Comparison of ENCODE assay signal across 20 cellular contexts in genomic region chr7:1402110-1402790, GRCh38. TPM values are rescaled to one million over a fixed set of nuclear protein-coding genes. Genes with fewer than 3 reads are reported as not detected.
DNase-seq lines count a peak whose midpoint lies in the region; ATAC-seq, FAIRE-seq and TF ChIP-seq lines count a peak whose summit lies in the region.
"Had no signal": no experiment of that assay in that cellular context is flagged by ENCODE, and none has a peak within 500 bp of the region (broad histone marks: within the 10 kb centered on the region; RNA-seq: fewer than 3 reads in every experiment).

No MANE protein-coding gene starts in this region.

- H3K4me3 ChIP-seq in SK-N-SH (ENCODE audit: low read depth in 2 of 2, low read length in 1 of 2) (no peak overlapping the region), HEK293 (ENCODE audit: low read depth, low read length) (no peak overlapping the region), K562 (no peak overlapping the region), osteoblast (ENCODE audit: insufficient read depth, low read length) (no peak overlapping the region)
- H3K4me3 ChIP-seq: BLaER1 treated with 17β-estradiol and CSF1 and Interleukin-3, amounts not matched to agents 10 nM and 100 nM had no signal

- ATAC-seq in SK-N-SH treated with all-trans-retinoic acid at 6 μM for 48 hours (no peak), K562 (no peak)
- no peak for ATAC-seq in activated CD8-positive, alpha-beta T cell treated with anti-CD3 and anti-CD28 coated beads, Interleukin-2, amount 10 ng/mL, durations not matched to agents 7 days and 5 days
- ATAC-seq: CD8-positive, alpha-beta T cell had no signal

- H2AFZ ChIP-seq in SK-N-SH (ENCODE audit: low read depth) = no peak overlapping the region
- H2AFZ ChIP-seq in K562 (ENCODE audit: low read depth, low read length) = no peak overlapping the region
- no peak overlapping the region for H2AFZ ChIP-seq in osteoblast (ENCODE audit: low read length)

- H3K4me1 Mint-ChIP-seq in activated CD8-positive, alpha-beta T cell treated with anti-CD3 and anti-CD28 coated beads, Interleukin-2, amount 10 ng/mL, durations not matched to agents 7 days and 5 days (ENCODE audit: low read depth) = no peaks in the 10 kb centered on the region
- peaks cover 5% of the 10 kb centered on the region for H3K4me1 Mint-ChIP-seq in glutamatergic neuron (ENCODE audit: low read depth, unreplicated experiment)

- H4K20me1 ChIP-seq in SK-N-SH (ENCODE audit: insufficient read depth) = no peaks in the 10 kb centered on the region
- H4K20me1 ChIP-seq in K562 (replicated peaks; ENCODE audit: control insufficient read depth, insufficient read depth, low read length) = peaks cover 2% of the 10 kb centered on the region; the same call in 1 of the 2 replicates
- H4K20me1 ChIP-seq in osteoblast (ENCODE audit: insufficient read depth, low read length) = no peaks in the 10 kb centered on the region

- TF ChIP-seq RAD21 in SK-N-SH (IDR thresholded peaks at IDR 0.05; ENCODE audit: low read length) (no peak), K562 (CRISPR knock-in tag; conservative IDR thresholded peaks at IDR 0.05 in 1 of 2, IDR thresholded peaks at IDR 0.05 in 1 of 2) (no peak)

- H3K27ac ChIP-seq in SK-N-SH (ENCODE audit: low read depth in 2 of 2, low read length in 1 of 2) (no peak overlapping the region), HEK293 (ENCODE audit: extremely low read depth, low read depth, low read length) (no peak overlapping the region), K562 (ENCODE audit: extremely low read depth, low read depth, low read length) (no peak overlapping the region), osteoblast (ENCODE audit: low read depth, low read length) (no peak overlapping the region)
- H3K27ac ChIP-seq: 22Rv1; BLaER1 treated with 17β-estradiol and CSF1 and Interleukin-3, amounts not matched to agents 10 nM and 100 nM; KMS-11 had no signal

- no peak overlapping the region for H3K4me3 Mint-ChIP-seq in activated CD8-positive, alpha-beta T cell treated with anti-CD3 and anti-CD28 coated beads, Interleukin-2, amount 10 ng/mL, durations not matched to agents 7 days and 5 days
- H3K4me3 Mint-ChIP-seq in glutamatergic neuron (ENCODE audit: unreplicated experiment) = no peak overlapping the region
- H3K4me3 Mint-ChIP-seq: B cell; CD8-positive, alpha-beta T cell had no signal

- H3K9ac ChIP-seq in SK-N-SH = no peak overlapping the region
- no peak overlapping the region for H3K9ac ChIP-seq in K562 (ENCODE audit: insufficient read depth in 1 of 2, low read depth in 2 of 2, low read length in 2 of 2)
- H3K9ac ChIP-seq: BLaER1 treated with 17β-estradiol and CSF1 and Interleukin-3, amounts not matched to agents 10 nM and 100 nM; KMS-11 had no signal

- H3K9me3 Mint-ChIP-seq in activated CD8-positive, alpha-beta T cell treated with anti-CD3 and anti-CD28 coated beads, Interleukin-2, amount 10 ng/mL, durations not matched to agents 7 days and 5 days (ENCODE audit: insufficient read depth) = no peaks in the 10 kb centered on the region
- H3K9me3 Mint-ChIP-seq in glutamatergic neuron (ENCODE audit: unreplicated experiment) = no peaks in the 10 kb centered on the region
- H3K9me3 Mint-ChIP-seq: H9 had no signal

- TF ChIP-seq CTCF in SK-N-SH (IDR thresholded peaks at IDR 0.05) (no peak), HEK293 (tag by site-specific recombination; IDR thresholded peaks at IDR 0.05) (no peak), K562 (IDR thresholded peaks at IDR 0.05 in 2 of 3, conservative IDR thresholded peaks at IDR 0.05 in 1 of 3; ENCODE audit: insufficient read depth in 2 of 3, low read depth in 1 of 3, low read length in 3 of 3) (no peak), osteoblast (IDR thresholded peaks at IDR 0.05; ENCODE audit: extremely low read depth, low read depth, low read length) (no peak), glutamatergic neuron (IDR thresholded peaks at IDR 0.05; ENCODE audit: partially characterized antibody, unreplicated experiment) (no peak)

- CTCF ChIA-PET in SK-N-SH (lab: Yijun Ruan, JAX) (interaction anchor here (0.9 to 12.1 kb wide), 8 partner anchors 11 to 209 kb away, joined by 3 to 81 read pairs (median 19); no protein-coding TSS in a partner anchor), HEK293 (lab: Yijun Ruan, JAX) (interaction anchor here (1.0 kb wide), 2 partner anchors 11 to 209 kb away, joined by 3 to 4 read pairs; no protein-coding TSS in a partner anchor), K562 (lab: Yijun Ruan, JAX; ENCODE audit: low intra/inter-chr PET ratio) (no interaction called here)
- CTCF ChIA-PET in activated CD8-positive, alpha-beta T cell treated with anti-CD3 and anti-CD28 coated beads, Interleukin-2, amount 10 ng/mL, durations not matched to agents 7 days and 5 days (lab: Charles Lee) = interaction anchor here (2.6 kb wide), 1 partner anchor 10 kb away, joined by 7 read pairs; no protein-coding TSS in a partner anchor

- H3K4me2 ChIP-seq in SK-N-SH (no peak overlapping the region), K562 (ENCODE audit: insufficient read depth, low read length) (no peak overlapping the region), osteoblast (ENCODE audit: insufficient read depth, low read length) (no peak overlapping the region)
- H3K4me2 ChIP-seq: KMS-11 had no signal

- H3K4me1 ChIP-seq in SK-N-SH (ENCODE audit: control insufficient read depth in 1 of 2, insufficient read depth in 2 of 2, low read depth in 1 of 2, low read length in 1 of 2) (no peaks in the 10 kb centered on the region; a peak in 1 of 4 replicates), HEK293 (ENCODE audit: control insufficient read depth, insufficient read depth, low read length) (peaks cover 6% of the 10 kb centered on the region), K562 (replicated peaks in 1 of 2; ENCODE audit: control insufficient read depth in 2 of 2, insufficient read depth in 2 of 2, low read length in 2 of 2) (peaks cover 3 to 16% of the 10 kb centered on the region in 2 experiments; a peak in 3 of 5 replicates), osteoblast (ENCODE audit: insufficient read depth, low read length) (peaks cover 5% of the 10 kb centered on the region)

- FAIRE-seq in K562 (lab: Jason Lieb, UNC) = no peak
- FAIRE-seq: D721Med, G401.6, GM12891 had no signal

- 49% methylated on average over 12 of the region's 12 CpGs for WGBS in SK-N-SH (ENCODE audit: low lambda C conversion rate)
- WGBS in K562 (ENCODE audit: insufficient coverage, low coverage, missing lambda C conversion rate) = 9% methylated on average over 12 of the region's 12 CpGs

- H3K79me2 ChIP-seq in SK-N-SH (ENCODE audit: insufficient read depth) = no peaks in the 10 kb centered on the region
- no peaks in the 10 kb centered on the region for H3K79me2 ChIP-seq in K562 (ENCODE audit: control insufficient read depth, insufficient read depth, low read length)
- no peaks in the 10 kb centered on the region for H3K79me2 ChIP-seq in osteoblast (ENCODE audit: insufficient read depth, low read length)

- H3K36me3 ChIP-seq in SK-N-SH (replicated peaks in 1 of 2; ENCODE audit: control insufficient read depth in 1 of 2, insufficient read depth in 2 of 2, low read length in 1 of 2) = no peaks in the 10 kb centered on the region
- H3K36me3 ChIP-seq in HEK293 (ENCODE audit: control insufficient read depth in 2 of 2, insufficient read depth in 1 of 2, low read length in 2 of 2) = no peaks in the 10 kb centered on the region
- H3K36me3 ChIP-seq in K562 (ENCODE audit: control insufficient read depth, insufficient read depth, low read length) = no peaks in the 10 kb centered on the region
- H3K36me3 ChIP-seq in osteoblast (ENCODE audit: insufficient read depth, low read length) = no peaks in the 10 kb centered on the region
- H3K36me3 ChIP-seq: BLaER1 treated with 17β-estradiol and CSF1 and Interleukin-3, amounts not matched to agents 10 nM and 100 nM had no signal

- intact Hi-C loops in K562 (cut with micrococcal nuclease) = no loop called here

- in situ Hi-C loops in K562 (cut with MboI) = no loop called here

- H3K27me3 Mint-ChIP-seq in activated CD8-positive, alpha-beta T cell treated with anti-CD3 and anti-CD28 coated beads, Interleukin-2, amount 10 ng/mL, durations not matched to agents 7 days and 5 days (ENCODE audit: low read depth) = peaks cover 31% of the 10 kb centered on the region
- peaks cover 8% of the 10 kb centered on the region for H3K27me3 Mint-ChIP-seq in glutamatergic neuron (ENCODE audit: unreplicated experiment)

- TF ChIP-seq EP300 in SK-N-SH (IDR thresholded peaks at IDR 0.05; ENCODE audit: borderline replicate concordance in 1 of 2, low read depth in 1 of 2, low read length in 1 of 2) (no peak), K562 (IDR thresholded peaks at IDR 0.05; ENCODE audit: low read length) (no peak)

- H3K9me1 ChIP-seq in K562 (ENCODE audit: control insufficient read depth, insufficient read depth, low read length) = no peaks in the 10 kb centered on the region

- H3K27ac Mint-ChIP-seq in activated CD8-positive, alpha-beta T cell treated with anti-CD3 and anti-CD28 coated beads, Interleukin-2, amount 10 ng/mL, durations not matched to agents 7 days and 5 days = no peak overlapping the region
- no peak overlapping the region for H3K27ac Mint-ChIP-seq in glutamatergic neuron (ENCODE audit: unreplicated experiment)
- H3K27ac Mint-ChIP-seq: B cell; CD8-positive, alpha-beta T cell; H9; IgD-negative memory B cell had no signal

- H3K9me2 ChIP-seq in SK-N-SH = no peaks in the 10 kb centered on the region

- TF ChIP-seq POLR2A in K562 (conservative IDR thresholded peaks at IDR 0.05) = no peak

- DNase-seq in SK-N-SH (no peak), K562 (ENCODE audit: extremely low read depth in 1 of 4, low spot score in 3 of 4) (no peak), osteoblast (ENCODE audit: insufficient read length, low spot score, missing footprints) (peak; percentile 49), glutamatergic neuron (no peak), COLO829 (ENCODE audit: low spot score) (no peak)
- no peak for DNase-seq in activated CD8-positive, alpha-beta T cell treated with anti-CD3 and anti-CD28 coated beads, Interleukin-2, amount 10 ng/mL, durations not matched to agents 7 days and 5 days
- DNase-seq: CD8-positive, alpha-beta T cell; COR-L47; GOT3; H9 had no signal

- no TSS peak for BruUV-seq in K562 (replicated peaks; lab: Mats Ljungman, UMichigan)

- peaks cover 7% of the 10 kb centered on the region for H3F3A ChIP-seq in SK-N-SH (replicated peaks; ENCODE audit: insufficient read depth)

- H3K27me3 ChIP-seq in SK-N-SH (ENCODE audit: insufficient read depth) (peaks cover 99% of the 10 kb centered on the region), K562 (ENCODE audit: control insufficient read depth in 2 of 2, insufficient read depth in 2 of 2, low read length in 2 of 2) (peaks cover 37 to 66% of the 10 kb centered on the region in 2 experiments), osteoblast (ENCODE audit: insufficient read depth, low read length) (peaks cover 54% of the 10 kb centered on the region)

- H3K9me3 ChIP-seq in SK-N-SH = no peaks in the 10 kb centered on the region
- no peaks in the 10 kb centered on the region for H3K9me3 ChIP-seq in HEK293 (ENCODE audit: control insufficient read depth, insufficient read depth, low read depth, low read length)
- no peaks in the 10 kb centered on the region for H3K9me3 ChIP-seq in K562 (replicated peaks; ENCODE audit: control insufficient read depth, insufficient read depth, low read depth, low read length)
- H3K9me3 ChIP-seq in osteoblast (ENCODE audit: low read depth, low read length) = peaks cover 4% of the 10 kb centered on the region

- no peaks in the 10 kb centered on the region for H3K36me3 Mint-ChIP-seq in activated CD8-positive, alpha-beta T cell treated with anti-CD3 and anti-CD28 coated beads, Interleukin-2, amount 10 ng/mL, durations not matched to agents 7 days and 5 days (ENCODE audit: low read depth)
- no peaks in the 10 kb centered on the region for H3K36me3 Mint-ChIP-seq in glutamatergic neuron (ENCODE audit: unreplicated experiment)
- H3K36me3 Mint-ChIP-seq: CD8-positive, alpha-beta T cell; IgD-negative memory B cell had no signal

- POLR2A ChIA-PET in SK-N-SH (lab: Yijun Ruan, JAX) = no interaction called here
- POLR2A ChIA-PET in HEK293 (lab: Yijun Ruan, JAX) = no interaction called here
- POLR2A ChIA-PET in K562 (lab: Yijun Ruan, JAX) = interaction anchor here (0.6 to 0.8 kb wide), 2 partner anchors 10 to 33 kb away, joined by 4 read pairs; no protein-coding TSS in a partner anchor
- POLR2A ChIA-PET in activated CD8-positive, alpha-beta T cell treated with anti-CD3 and anti-CD28 coated beads, Interleukin-2, amount 10 ng/mL, durations not matched to agents 7 days and 5 days (lab: Charles Lee) = no interaction called here

RNA-seq across cellular contexts. Expression of gene MICALL2, which starts 57.0 kb away (rescaled TPM):
- polyA plus RNA-seq in SK-N-SH (2012; rRNA removed) = 38.8 and 41.2 TPM in 2 replicates
- polyA plus RNA-seq in SK-N-SH (2012; cell fraction: cytosol; rRNA removed) = 6.9 and 10.4 TPM in 2 replicates
- polyA plus RNA-seq in SK-N-SH (2012; cell fraction: nucleus; rRNA removed) = 329 and 401 TPM in 2 replicates
- total RNA-seq in K562 (2011; cell fraction: chromatin; rRNA removed; ENCODE audit: low replicate concordance) = 266 and 844 TPM in 2 replicates
- total RNA-seq in K562 (2011; cell fraction: nucleolus; rRNA removed) = 502 and 577 TPM in 2 replicates
- 359 and 406 TPM in 2 replicates for total RNA-seq in K562 (2011; cell fraction: nucleoplasm; rRNA removed)
- 59.0 and 71.5 TPM in 2 replicates for total RNA-seq in K562 (2014; rRNA removed)
- 6.9 and 9.5 TPM in 2 replicates for total RNA-seq in K562 (2014; rRNA removed; fragmentation: Illumina TruSeq; extraction: Trizol)
- 26.9 and 32.7 TPM in 2 replicates for total RNA-seq in K562 (2015; rRNA removed; fragmentation: Illumina TruSeq; extraction: Trizol)
- total RNA-seq in K562 (2021) = 102 and 103 TPM in 2 replicates
- 17.0 and 42.5 TPM in 2 replicates for polyA plus RNA-seq in K562 (2011; rRNA removed)
- 14.6 and 28.0 TPM in 2 replicates for polyA plus RNA-seq in K562 (2011; cell fraction: cytosol; rRNA removed)
- 444 and 528 TPM in 2 replicates for polyA plus RNA-seq in K562 (2011; cell fraction: nucleus; rRNA removed)
- 61.2 and 74.6 TPM in 2 replicates for polyA plus RNA-seq in K562 (2012)
- polyA plus RNA-seq in K562 (2014; fragmentation: Illumina TruSeq; extraction: Trizol) = 13.2 and 29.8 TPM in 2 replicates
- 1 to 10 TPM; 1.8 to 2.2 TPM for polyA plus RNA-seq in K562 (2014; fragmentation: Nextera tagmentation; extraction: Ambion mirVana)
- polyA plus RNA-seq in K562 (2014; rRNA removed) = 91.2 and 99.3 TPM in 2 replicates
- polyA minus RNA-seq in K562 (2011; rRNA and poly(A)+ RNA removed) = 53.2 and 57.7 TPM in 2 replicates
- polyA minus RNA-seq in K562 (2011; cell fraction: cytosol; rRNA and poly(A)+ RNA removed) = 17.9 and 22.2 TPM in 2 replicates
- polyA minus RNA-seq in K562 (2011; cell fraction: nucleus; rRNA and poly(A)+ RNA removed) = 91.7 and 109 TPM in 2 replicates
- total RNA-seq in osteoblast = 30.4 and 36.5 TPM in 2 replicates
- 1 to 10 TPM; 1.9 to 2.2 TPM for total RNA-seq in activated CD8-positive, alpha-beta T cell treated with anti-CD3 and anti-CD28 coated beads, Interleukin-2, amount 10 ng/mL, durations not matched to agents 7 days and 5 days
- 28.0 TPM for total RNA-seq in glutamatergic neuron (ENCODE audit: unreplicated experiment)
- polyA plus RNA-seq: IgD-negative memory B cell had no signal
